24 cellular contexts compared by ENCODE assay signal in the genomic region with DNA sequence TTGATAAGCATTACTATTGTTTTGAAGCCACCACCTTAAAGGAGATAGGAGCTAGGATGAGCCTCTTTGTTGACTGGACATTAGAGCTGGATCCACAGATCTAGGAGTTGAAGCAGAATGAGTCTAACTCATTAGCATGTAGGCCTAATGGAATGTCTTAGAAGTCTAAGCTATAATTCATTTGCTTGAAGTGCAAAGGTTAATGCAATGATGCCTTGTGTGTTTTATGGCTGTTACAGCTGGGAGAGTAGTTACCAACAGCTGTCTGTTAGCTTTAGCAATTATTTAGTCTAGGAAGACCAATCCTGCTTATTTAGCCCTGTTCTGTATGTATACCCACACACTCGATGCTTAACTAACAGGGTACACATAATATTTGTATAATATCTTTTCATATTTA.
"Had no signal": no experiment of that assay in that cellular context is flagged by ENCODE, and none has a peak within 500 bp of the region (broad histone marks: within the 10 kb centered on the region; RNA-seq: fewer than 3 reads in every experiment).

No MANE protein-coding gene starts in this region.

- H3K4me2 ChIP-seq: neural progenitor cell had no signal

- DNase-seq: colonic mucosa; effector CD8-positive, alpha-beta T cell; endodermal cell; gastrocnemius medialis; head of caudate nucleus; left cardiac atrium; left ventricle myocardium superior; lower lobe of right lung; naive B cell; right cardiac atrium; sigmoid colon; stimulated activated CD4-positive, alpha-beta T cell treated with anti-CD3 and anti-CD28 coated beads, Interleukin-15, amount 100 ng/mL, for 24 hours; stimulated activated CD4-positive, alpha-beta T cell treated with anti-CD3 and anti-CD28 coated beads, Interleukin-2, amount 100 ng/mL, for 48 hours; stimulated activated naive B cell treated with anti-CD40 and anti-IgM and Interleukin-4, amounts not matched to agents 10 μg/mL and 1 μg/mL and 100 μg/mL, for 72 hours; transverse colon; upper lobe of right lung; uterus had no signal

- H3K4me1 ChIP-seq: colonic mucosa, gastrocnemius medialis, lower lobe of right lung, prostate gland, sigmoid colon, upper lobe of right lung, uterus had no signal

- H2AFZ ChIP-seq: neural progenitor cell had no signal

- H3K36me3 ChIP-seq: colonic mucosa, gastrocnemius medialis, lower lobe of right lung, neural progenitor cell, prostate gland, sigmoid colon, thoracic aorta, transverse colon, upper lobe of right lung, uterus had no signal

- H3K9me3 ChIP-seq: colonic mucosa, gastrocnemius medialis, lower lobe of right lung, prostate gland, sigmoid colon, thoracic aorta, transverse colon, upper lobe of right lung, uterus had no signal

- H3K9ac ChIP-seq: neural progenitor cell had no signal

- H3K27me3 ChIP-seq: colonic mucosa, gastrocnemius medialis, neural progenitor cell, sigmoid colon, transverse colon, upper lobe of right lung, uterus had no signal

- ATAC-seq: esophagus mucosa; gastrocnemius medialis; left cardiac atrium; left ventricle myocardium superior; lower lobe of right lung; right cardiac atrium; stimulated activated naive B cell treated with anti-CD40 and anti-IgM and Interleukin-4, amounts not matched to agents 10 μg/mL and 1 μg/mL and 100 μg/mL, for 72 hours; upper lobe of right lung had no signal

- H3K27ac ChIP-seq: colonic mucosa, epithelial cell of prostate, gastrocnemius medialis, lower lobe of right lung, neural progenitor cell, prostate gland, sigmoid colon, skin epidermis, thoracic aorta, transverse colon, upper lobe of right lung, uterus had no signal

- FAIRE-seq: islet of Langerhans had no signal

- H3K4me3 ChIP-seq: colonic mucosa, gastrocnemius medialis, lower lobe of right lung, neural progenitor cell, prostate gland, sigmoid colon, skin epidermis, thoracic aorta, transverse colon, upper lobe of right lung, uterus had no signal
